Comparison of ENCODE assay signal across 1 cellular context in the genomic region with DNA sequence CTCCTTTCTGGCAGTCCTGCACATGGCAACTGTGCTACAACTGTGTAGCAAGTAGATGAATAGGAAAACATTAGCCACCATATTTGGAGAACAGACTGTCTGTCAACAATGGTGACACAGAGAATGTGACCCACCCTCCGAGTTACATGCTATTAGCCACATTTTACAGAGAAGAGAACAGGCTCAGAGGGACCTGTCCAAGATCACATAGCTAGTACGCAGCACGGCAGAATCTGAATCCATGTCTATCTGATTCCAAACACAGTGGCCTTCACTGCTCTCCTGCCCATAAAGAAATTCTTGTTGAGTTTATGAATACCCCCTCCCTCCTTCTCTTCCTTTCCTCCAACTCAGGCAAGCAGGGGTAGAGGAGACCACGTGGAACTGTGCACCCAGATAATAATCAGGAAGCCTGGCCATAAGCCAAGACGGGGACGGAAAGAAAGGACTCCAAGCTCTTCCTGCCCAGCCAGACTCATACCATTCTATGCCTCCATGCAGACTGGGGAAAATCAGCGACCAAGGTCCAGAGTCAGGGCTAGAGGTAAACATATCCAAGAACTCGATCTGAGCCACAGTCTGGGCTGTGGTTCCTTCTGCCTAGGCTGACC.
A peak's percentile ranks its signal among the peaks of the same experiment; 100 is the strongest.
TF ChIP-seq lines count a peak whose summit lies in the region.

No MANE protein-coding gene starts in this region.

TF ChIP-seq in HepG2, 621 proteins besides CTCF, POLR2A, EP300 and RAD21 (continued from another document and continues in another):
- TF ChIP-seq ZNF446 (CRISPR knock-in tag; IDR thresholded peaks at IDR 0.05) (0 out of 2 replicates have a peak, but pooled peaks have one; percentile 43), ZSCAN29 (CRISPR knock-in tag; conservative IDR thresholded peaks at IDR 0.05) (no peak), PTBP1 (IDR thresholded peaks at IDR 0.05; ENCODE audit: low read depth, low read length, poor library complexity, severe bottlenecking) (no peak), PHF21A (CRISPR knock-in tag; IDR thresholded peaks at IDR 0.05) (peak; percentile 78), JDP2 (CRISPR knock-in tag; IDR thresholded peaks at IDR 0.05; ENCODE audit: borderline replicate concordance) (no peak), ZNF720 (CRISPR knock-in tag; IDR thresholded peaks at IDR 0.05) (no peak), ZNF616 (CRISPR knock-in tag; IDR thresholded peaks at IDR 0.05; ENCODE audit: low read depth) (no peak), BCL6 (CRISPR knock-in tag; IDR thresholded peaks at IDR 0.05) (peak; percentile 25; the same call in 1 of the 2 replicates), HNF4A (CRISPR knock-in tag; IDR thresholded peaks at IDR 0.05) (peak; percentile 84), RORA (CRISPR knock-in tag; IDR thresholded peaks at IDR 0.05) (no peak), SETDB1 (CRISPR knock-in tag; IDR thresholded peaks at IDR 0.05; ENCODE audit: borderline replicate concordance) (no peak), HES4 (CRISPR knock-in tag; IDR thresholded peaks at IDR 0.05; ENCODE audit: borderline replicate concordance) (no peak), STAG1 (CRISPR knock-in tag; IDR thresholded peaks at IDR 0.05) (peak; percentile 17; the same call in 1 of the 2 replicates), MED8 (CRISPR knock-in tag; IDR thresholded peaks at IDR 0.05; ENCODE audit: insufficient replicate concordance) (peak; percentile 76), ARNT (IDR thresholded peaks at IDR 0.05) (no peak), ZKSCAN5 (CRISPR knock-in tag; IDR thresholded peaks at IDR 0.05) (no peak), TBX2 (CRISPR knock-in tag; IDR thresholded peaks at IDR 0.05; ENCODE audit: borderline replicate concordance) (no peak), GATAD2A (CRISPR knock-in tag; IDR thresholded peaks at IDR 0.05) (peak; percentile 82; the same call in 1 of the 2 replicates), SCMH1 (CRISPR knock-in tag; IDR thresholded peaks at IDR 0.05; ENCODE audit: borderline replicate concordance) (no peak), ZNF788 (CRISPR knock-in tag; IDR thresholded peaks at IDR 0.05; ENCODE audit: borderline replicate concordance) (no peak), SALL1 (CRISPR knock-in tag; IDR thresholded peaks at IDR 0.05) (peak; percentile 85), CEBPG (CRISPR knock-in tag; IDR thresholded peaks at IDR 0.05) (no peak), ZNF460 (CRISPR knock-in tag; IDR thresholded peaks at IDR 0.05; ENCODE audit: borderline replicate concordance) (no peak), TARDBP (CRISPR knock-in tag; IDR thresholded peaks at IDR 0.05) (no peak), YEATS4 (CRISPR knock-in tag; IDR thresholded peaks at IDR 0.05; ENCODE audit: borderline replicate concordance) (peak; percentile 38; the same call in 1 of the 2 replicates), FOXA1 (IDR thresholded peaks at IDR 0.05) (no peak), FOXA1 (CRISPR knock-in tag; IDR thresholded peaks at IDR 0.05) (peak; percentile 80)
- TF ChIP-seq, protein P1, sequence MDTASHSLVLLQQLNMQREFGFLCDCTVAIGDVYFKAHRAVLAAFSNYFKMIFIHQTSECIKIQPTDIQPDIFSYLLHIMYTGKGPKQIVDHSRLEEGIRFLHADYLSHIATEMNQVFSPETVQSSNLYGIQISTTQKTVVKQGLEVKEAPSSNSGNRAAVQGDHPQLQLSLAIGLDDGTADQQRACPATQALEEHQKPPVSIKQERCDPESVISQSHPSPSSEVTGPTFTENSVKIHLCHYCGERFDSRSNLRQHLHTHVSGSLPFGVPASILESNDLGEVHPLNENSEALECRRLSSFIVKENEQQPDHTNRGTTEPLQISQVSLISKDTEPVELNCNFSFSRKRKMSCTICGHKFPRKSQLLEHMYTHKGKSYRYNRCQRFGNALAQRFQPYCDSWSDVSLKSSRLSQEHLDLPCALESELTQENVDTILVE (CRISPR knock-in tag; IDR thresholded peaks at IDR 0.05): no peak
- TF ChIP-seq, protein P2, sequence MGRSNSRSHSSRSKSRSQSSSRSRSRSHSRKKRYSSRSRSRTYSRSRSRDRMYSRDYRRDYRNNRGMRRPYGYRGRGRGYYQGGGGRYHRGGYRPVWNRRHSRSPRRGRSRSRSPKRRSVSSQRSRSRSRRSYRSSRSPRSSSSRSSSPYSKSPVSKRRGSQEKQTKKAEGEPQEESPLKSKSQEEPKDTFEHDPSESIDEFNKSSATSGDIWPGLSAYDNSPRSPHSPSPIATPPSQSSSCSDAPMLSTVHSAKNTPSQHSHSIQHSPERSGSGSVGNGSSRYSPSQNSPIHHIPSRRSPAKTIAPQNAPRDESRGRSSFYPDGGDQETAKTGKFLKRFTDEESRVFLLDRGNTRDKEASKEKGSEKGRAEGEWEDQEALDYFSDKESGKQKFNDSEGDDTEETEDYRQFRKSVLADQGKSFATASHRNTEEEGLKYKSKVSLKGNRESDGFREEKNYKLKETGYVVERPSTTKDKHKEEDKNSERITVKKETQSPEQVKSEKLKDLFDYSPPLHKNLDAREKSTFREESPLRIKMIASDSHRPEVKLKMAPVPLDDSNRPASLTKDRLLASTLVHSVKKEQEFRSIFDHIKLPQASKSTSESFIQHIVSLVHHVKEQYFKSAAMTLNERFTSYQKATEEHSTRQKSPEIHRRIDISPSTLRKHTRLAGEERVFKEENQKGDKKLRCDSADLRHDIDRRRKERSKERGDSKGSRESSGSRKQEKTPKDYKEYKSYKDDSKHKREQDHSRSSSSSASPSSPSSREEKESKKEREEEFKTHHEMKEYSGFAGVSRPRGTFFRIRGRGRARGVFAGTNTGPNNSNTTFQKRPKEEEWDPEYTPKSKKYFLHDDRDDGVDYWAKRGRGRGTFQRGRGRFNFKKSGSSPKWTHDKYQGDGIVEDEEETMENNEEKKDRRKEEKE (IDR thresholded peaks at IDR 0.05): no peak
- TF ChIP-seq, protein P3, sequence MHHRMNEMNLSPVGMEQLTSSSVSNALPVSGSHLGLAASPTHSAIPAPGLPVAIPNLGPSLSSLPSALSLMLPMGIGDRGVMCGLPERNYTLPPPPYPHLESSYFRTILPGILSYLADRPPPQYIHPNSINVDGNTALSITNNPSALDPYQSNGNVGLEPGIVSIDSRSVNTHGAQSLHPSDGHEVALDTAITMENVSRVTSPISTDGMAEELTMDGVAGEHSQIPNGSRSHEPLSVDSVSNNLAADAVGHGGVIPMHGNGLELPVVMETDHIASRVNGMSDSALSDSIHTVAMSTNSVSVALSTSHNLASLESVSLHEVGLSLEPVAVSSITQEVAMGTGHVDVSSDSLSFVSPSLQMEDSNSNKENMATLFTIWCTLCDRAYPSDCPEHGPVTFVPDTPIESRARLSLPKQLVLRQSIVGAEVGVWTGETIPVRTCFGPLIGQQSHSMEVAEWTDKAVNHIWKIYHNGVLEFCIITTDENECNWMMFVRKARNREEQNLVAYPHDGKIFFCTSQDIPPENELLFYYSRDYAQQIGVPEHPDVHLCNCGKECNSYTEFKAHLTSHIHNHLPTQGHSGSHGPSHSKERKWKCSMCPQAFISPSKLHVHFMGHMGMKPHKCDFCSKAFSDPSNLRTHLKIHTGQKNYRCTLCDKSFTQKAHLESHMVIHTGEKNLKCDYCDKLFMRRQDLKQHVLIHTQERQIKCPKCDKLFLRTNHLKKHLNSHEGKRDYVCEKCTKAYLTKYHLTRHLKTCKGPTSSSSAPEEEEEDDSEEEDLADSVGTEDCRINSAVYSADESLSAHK (CRISPR knock-in tag; IDR thresholded peaks at IDR 0.05; ENCODE audit: borderline replicate concordance): no peak
- TF ChIP-seq, protein P4, sequence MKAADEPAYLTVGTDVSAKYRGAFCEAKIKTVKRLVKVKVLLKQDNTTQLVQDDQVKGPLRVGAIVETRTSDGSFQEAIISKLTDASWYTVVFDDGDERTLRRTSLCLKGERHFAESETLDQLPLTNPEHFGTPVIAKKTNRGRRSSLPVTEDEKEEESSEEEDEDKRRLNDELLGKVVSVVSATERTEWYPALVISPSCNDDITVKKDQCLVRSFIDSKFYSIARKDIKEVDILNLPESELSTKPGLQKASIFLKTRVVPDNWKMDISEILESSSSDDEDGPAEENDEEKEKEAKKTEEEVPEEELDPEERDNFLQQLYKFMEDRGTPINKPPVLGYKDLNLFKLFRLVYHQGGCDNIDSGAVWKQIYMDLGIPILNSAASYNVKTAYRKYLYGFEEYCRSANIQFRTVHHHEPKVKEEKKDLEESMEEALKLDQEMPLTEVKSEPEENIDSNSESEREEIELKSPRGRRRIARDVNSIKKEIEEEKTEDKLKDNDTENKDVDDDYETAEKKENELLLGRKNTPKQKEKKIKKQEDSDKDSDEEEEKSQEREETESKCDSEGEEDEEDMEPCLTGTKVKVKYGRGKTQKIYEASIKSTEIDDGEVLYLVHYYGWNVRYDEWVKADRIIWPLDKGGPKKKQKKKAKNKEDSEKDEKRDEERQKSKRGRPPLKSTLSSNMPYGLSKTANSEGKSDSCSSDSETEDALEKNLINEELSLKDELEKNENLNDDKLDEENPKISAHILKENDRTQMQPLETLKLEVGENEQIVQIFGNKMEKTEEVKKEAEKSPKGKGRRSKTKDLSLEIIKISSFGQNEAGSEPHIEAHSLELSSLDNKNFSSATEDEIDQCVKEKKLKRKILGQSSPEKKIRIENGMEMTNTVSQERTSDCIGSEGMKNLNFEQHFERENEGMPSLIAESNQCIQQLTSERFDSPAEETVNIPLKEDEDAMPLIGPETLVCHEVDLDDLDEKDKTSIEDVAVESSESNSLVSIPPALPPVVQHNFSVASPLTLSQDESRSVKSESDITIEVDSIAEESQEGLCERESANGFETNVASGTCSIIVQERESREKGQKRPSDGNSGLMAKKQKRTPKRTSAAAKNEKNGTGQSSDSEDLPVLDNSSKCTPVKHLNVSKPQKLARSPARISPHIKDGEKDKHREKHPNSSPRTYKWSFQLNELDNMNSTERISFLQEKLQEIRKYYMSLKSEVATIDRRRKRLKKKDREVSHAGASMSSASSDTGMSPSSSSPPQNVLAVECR (CRISPR knock-in tag; IDR thresholded peaks at IDR 0.05; ENCODE audit: borderline replicate concordance): no peak; the same call in 1 of the 2 replicates
- TF ChIP-seq, protein P5, sequence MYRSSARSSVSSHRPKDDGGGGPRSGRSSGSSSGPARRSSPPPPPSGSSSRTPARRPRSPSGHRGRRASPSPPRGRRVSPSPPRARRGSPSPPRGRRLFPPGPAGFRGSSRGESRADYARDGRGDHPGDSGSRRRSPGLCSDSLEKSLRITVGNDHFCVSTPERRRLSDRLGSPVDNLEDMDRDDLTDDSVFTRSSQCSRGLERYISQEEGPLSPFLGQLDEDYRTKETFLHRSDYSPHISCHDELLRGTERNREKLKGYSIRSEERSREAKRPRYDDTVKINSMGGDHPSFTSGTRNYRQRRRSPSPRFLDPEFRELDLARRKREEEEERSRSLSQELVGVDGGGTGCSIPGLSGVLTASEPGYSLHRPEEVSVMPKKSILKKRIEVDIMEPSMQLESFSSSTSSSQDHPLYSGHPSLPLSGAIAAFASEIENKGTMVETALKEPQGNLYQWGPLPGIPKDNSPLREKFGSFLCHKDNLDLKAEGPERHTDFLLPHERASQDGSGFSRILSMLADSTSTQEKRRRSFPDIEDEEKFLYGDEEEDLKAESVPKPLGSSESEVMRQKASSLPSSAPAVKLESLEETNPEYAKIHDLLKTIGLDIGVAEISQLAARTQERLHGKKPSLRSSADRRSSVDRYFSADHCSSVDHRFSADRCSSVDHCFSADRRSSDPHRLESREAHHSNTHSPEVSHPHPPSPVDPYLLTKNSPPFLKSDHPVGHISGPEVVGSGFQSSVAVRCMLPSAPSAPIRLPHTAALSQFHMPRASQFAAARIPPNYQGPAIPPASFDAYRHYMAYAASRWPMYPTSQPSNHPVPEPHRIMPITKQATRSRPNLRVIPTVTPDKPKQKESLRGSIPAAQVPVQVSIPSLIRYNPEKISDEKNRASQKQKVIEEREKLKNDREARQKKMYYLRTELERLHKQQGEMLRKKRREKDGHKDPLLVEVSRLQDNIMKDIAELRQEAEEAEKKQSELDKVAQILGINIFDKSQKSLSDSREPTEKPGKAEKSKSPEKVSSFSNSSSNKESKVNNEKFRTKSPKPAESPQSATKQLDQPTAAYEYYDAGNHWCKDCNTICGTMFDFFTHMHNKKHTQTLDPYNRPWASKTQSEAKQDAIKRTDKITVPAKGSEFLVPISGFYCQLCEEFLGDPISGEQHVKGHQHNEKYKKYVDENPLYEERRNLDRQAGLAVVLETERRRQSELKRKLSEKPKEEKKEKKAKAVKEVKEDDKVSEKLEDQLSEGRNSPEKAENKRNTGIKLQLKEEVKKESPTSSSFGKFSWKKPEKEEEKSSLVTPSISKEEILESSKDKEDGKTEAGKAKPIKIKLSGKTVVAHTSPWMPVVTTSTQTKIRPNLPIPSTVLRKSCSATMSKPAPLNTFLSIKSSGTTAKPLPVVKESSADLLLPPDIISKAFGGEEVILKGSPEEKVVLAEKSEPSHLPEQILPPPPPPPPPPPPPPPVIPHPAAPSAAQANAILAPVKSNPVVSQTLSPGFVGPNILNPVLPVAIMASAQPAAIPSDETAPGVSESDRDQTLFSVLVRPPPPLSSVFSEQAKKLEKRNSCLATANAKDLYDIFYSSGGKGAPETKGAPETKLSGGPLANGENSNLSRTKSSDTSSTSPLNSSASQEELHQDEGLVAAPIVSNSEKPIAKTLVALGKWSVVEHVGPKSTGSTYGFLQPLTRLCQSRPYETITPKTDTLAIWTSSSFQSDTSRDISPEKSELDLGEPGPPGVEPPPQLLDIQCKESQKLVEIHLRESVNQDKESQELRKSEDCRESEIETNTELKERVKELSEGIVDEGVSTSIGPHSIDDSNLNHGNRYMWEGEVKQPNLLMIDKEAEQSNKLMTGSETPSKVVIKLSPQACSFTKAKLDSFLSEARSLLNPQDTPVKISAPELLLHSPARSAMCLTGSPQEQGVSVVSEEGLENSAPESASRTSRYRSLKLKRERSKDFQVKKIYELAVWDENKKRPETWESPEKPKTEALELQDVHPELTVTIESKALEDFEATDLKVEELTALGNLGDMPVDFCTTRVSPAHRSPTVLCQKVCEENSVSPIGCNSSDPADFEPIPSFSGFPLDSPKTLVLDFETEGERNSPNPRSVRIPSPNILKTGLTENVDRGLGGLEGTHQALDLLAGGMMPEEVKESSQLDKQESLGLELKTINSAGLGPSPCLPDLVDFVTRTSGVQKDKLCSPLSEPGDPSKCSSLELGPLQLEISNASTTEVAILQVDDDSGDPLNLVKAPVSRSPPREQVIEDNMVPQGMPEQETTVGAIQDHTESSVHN (CRISPR knock-in tag; IDR thresholded peaks at IDR 0.05): no peak
- TF ChIP-seq, protein P6, sequence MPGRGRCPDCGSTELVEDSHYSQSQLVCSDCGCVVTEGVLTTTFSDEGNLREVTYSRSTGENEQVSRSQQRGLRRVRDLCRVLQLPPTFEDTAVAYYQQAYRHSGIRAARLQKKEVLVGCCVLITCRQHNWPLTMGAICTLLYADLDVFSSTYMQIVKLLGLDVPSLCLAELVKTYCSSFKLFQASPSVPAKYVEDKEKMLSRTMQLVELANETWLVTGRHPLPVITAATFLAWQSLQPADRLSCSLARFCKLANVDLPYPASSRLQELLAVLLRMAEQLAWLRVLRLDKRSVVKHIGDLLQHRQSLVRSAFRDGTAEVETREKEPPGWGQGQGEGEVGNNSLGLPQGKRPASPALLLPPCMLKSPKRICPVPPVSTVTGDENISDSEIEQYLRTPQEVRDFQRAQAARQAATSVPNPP (CRISPR knock-in tag; IDR thresholded peaks at IDR 0.05): no peak
- TF ChIP-seq, protein P7, sequence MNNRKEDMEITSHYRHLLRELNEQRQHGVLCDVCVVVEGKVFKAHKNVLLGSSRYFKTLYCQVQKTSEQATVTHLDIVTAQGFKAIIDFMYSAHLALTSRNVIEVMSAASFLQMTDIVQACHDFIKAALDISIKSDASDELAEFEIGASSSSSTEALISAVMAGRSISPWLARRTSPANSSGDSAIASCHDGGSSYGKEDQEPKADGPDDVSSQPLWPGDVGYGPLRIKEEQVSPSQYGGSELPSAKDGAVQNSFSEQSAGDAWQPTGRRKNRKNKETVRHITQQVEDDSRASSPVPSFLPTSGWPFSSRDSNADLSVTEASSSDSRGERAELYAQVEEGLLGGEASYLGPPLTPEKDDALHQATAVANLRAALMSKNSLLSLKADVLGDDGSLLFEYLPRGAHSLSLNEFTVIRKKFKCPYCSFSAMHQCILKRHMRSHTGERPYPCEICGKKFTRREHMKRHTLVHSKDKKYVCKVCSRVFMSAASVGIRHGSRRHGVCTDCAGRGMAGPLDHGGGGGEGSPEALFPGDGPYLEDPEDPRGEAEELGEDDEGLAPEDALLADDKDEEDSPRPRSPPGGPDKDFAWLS (CRISPR knock-in tag; IDR thresholded peaks at IDR 0.05; ENCODE audit: borderline replicate concordance): no peak
